ENCODE assay signal across 1 cellular context in genomic region chr19:39816287-39817048, GRCh38.
TF ChIP-seq lines count a peak whose summit lies in the region.

No MANE protein-coding gene starts in this region.

TF ChIP-seq in GM12878, 131 proteins besides CTCF, POLR2A, EP300 and RAD21:
- TF ChIP-seq SUPT20H (IDR thresholded peaks at IDR 0.05; ENCODE audit: borderline replicate concordance, control insufficient read depth, low read depth, low read length) (no peak), BCL11A (IDR thresholded peaks at IDR 0.05; ENCODE audit: low read depth, low read length) (no peak), ZBTB40 (IDR thresholded peaks at IDR 0.05; ENCODE audit: borderline replicate concordance) (no peak), IRF4 (IDR thresholded peaks at IDR 0.05; ENCODE audit: low read depth, low read length) (no peak), ZNF217 (IDR thresholded peaks at IDR 0.05) (no peak), POU2F2 (IDR thresholded peaks at IDR 0.05; ENCODE audit: borderline replicate concordance, low read depth, low read length) (no peak), ZBED1 (IDR thresholded peaks at IDR 0.05; ENCODE audit: borderline replicate concordance) (no peak), MTA2 (IDR thresholded peaks at IDR 0.05; ENCODE audit: low read depth) (peak; percentile 61; the same call in 1 of the 2 replicates), ZNF207 (IDR thresholded peaks at IDR 0.05; ENCODE audit: borderline replicate concordance) (no peak), MEF2B (IDR thresholded peaks at IDR 0.05; ENCODE audit: partially characterized antibody, poor library complexity, severe bottlenecking) (no peak), BMI1 (IDR thresholded peaks at IDR 0.05; ENCODE audit: borderline replicate concordance) (no peak), SIX5 (IDR thresholded peaks at IDR 0.05; ENCODE audit: low read depth, low read length, severe bottlenecking) (no peak), ESRRA (IDR thresholded peaks at IDR 0.05; ENCODE audit: low read length) (peak; percentile 71; the same call in 1 of the 2 replicates), RB1 (IDR thresholded peaks at IDR 0.05; ENCODE audit: borderline replicate concordance) (no peak), CREB1 (IDR thresholded peaks at IDR 0.05; ENCODE audit: low read depth) (no peak), GABPA (IDR thresholded peaks at IDR 0.05; ENCODE audit: low read depth) (no peak), FOS (IDR thresholded peaks at IDR 0.05; ENCODE audit: borderline replicate concordance, extremely low read depth, insufficient read length) (no peak), ATF7 (IDR thresholded peaks at IDR 0.05; ENCODE audit: low read depth) (peak; percentile 68), MTA3 (IDR thresholded peaks at IDR 0.05; ENCODE audit: borderline replicate concordance, low read length) (no peak), NR2F1 (conservative IDR thresholded peaks at IDR 0.05) (peak; percentile 73), SUZ12 (IDR thresholded peaks at IDR 0.05; ENCODE audit: unreplicated experiment) (no peak), JUND (IDR thresholded peaks at IDR 0.05; ENCODE audit: low read depth, low read length) (no peak), RELB (IDR thresholded peaks at IDR 0.05; ENCODE audit: low read depth) (peak; percentile 44; the same call in 1 of the 2 replicates), SPI1 (IDR thresholded peaks at IDR 0.05; ENCODE audit: borderline replicate concordance, insufficient read depth, low read depth, low read length) (no peak), MEF2A (IDR thresholded peaks at IDR 0.05; ENCODE audit: insufficient read depth, low read depth, low read length) (peak; percentile 33; the same call in 1 of the 2 replicates), EED (IDR thresholded peaks at IDR 0.05; ENCODE audit: low read depth) (peak; percentile 38; the same call in 1 of the 2 replicates), NBN (IDR thresholded peaks at IDR 0.05) (peak; percentile 71; the same call in 1 of the 2 replicates), NFIC (IDR thresholded peaks at IDR 0.05; ENCODE audit: low read depth, low read length) (peak; percentile 46; the same call in 1 of the 2 replicates), JUNB (IDR thresholded peaks at IDR 0.05) (peak; percentile 58), IKZF2 (IDR thresholded peaks at IDR 0.05) (peak; percentile 53 to 74; a peak in 2 of 4 replicates), PAX8 (IDR thresholded peaks at IDR 0.05) (no peak), ETV6 (conservative IDR thresholded peaks at IDR 0.05 in 1 of 2, IDR thresholded peaks at IDR 0.05 in 1 of 2; ENCODE audit: borderline replicate concordance in 1 of 2, low read depth in 1 of 2) (no peak), NKRF (conservative IDR thresholded peaks at IDR 0.05) (no peak), RUNX3 (IDR thresholded peaks at IDR 0.05; ENCODE audit: low read length) (peak; percentile 26; the same call in 1 of the 2 replicates), IKZF1 (conservative IDR thresholded peaks at IDR 0.05) (peak; percentile 80)
- TF ChIP-seq, protein P1, sequence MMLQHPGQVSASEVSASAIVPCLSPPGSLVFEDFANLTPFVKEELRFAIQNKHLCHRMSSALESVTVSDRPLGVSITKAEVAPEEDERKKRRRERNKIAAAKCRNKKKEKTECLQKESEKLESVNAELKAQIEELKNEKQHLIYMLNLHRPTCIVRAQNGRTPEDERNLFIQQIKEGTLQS (IDR thresholded peaks at IDR 0.05; ENCODE audit: borderline replicate concordance, extremely low read depth, low read depth, low read length) = no peak
- TF ChIP-seq, protein P2, sequence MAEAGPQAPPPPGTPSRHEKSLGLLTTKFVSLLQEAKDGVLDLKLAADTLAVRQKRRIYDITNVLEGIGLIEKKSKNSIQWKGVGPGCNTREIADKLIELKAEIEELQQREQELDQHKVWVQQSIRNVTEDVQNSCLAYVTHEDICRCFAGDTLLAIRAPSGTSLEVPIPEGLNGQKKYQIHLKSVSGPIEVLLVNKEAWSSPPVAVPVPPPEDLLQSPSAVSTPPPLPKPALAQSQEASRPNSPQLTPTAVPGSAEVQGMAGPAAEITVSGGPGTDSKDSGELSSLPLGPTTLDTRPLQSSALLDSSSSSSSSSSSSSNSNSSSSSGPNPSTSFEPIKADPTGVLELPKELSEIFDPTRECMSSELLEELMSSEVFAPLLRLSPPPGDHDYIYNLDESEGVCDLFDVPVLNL (IDR thresholded peaks at IDR 0.05; ENCODE audit: low read depth, low read length) = no peak
- TF ChIP-seq, protein P3, sequence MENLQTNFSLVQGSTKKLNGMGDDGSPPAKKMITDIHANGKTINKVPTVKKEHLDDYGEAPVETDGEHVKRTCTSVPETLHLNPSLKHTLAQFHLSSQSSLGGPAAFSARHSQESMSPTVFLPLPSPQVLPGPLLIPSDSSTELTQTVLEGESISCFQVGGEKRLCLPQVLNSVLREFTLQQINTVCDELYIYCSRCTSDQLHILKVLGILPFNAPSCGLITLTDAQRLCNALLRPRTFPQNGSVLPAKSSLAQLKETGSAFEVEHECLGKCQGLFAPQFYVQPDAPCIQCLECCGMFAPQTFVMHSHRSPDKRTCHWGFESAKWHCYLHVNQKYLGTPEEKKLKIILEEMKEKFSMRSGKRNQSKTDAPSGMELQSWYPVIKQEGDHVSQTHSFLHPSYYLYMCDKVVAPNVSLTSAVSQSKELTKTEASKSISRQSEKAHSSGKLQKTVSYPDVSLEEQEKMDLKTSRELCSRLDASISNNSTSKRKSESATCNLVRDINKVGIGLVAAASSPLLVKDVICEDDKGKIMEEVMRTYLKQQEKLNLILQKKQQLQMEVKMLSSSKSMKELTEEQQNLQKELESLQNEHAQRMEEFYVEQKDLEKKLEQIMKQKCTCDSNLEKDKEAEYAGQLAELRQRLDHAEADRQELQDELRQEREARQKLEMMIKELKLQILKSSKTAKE (IDR thresholded peaks at IDR 0.05; ENCODE audit: low read depth, poor library complexity, severe bottlenecking) = peak; percentile 40
- TF ChIP-seq, protein P4, sequence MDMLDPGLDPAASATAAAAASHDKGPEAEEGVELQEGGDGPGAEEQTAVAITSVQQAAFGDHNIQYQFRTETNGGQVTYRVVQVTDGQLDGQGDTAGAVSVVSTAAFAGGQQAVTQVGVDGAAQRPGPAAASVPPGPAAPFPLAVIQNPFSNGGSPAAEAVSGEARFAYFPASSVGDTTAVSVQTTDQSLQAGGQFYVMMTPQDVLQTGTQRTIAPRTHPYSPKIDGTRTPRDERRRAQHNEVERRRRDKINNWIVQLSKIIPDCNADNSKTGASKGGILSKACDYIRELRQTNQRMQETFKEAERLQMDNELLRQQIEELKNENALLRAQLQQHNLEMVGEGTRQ (IDR thresholded peaks at IDR 0.05; ENCODE audit: borderline replicate concordance, low read depth, low read length) = no peak
- TF ChIP-seq, protein P5, sequence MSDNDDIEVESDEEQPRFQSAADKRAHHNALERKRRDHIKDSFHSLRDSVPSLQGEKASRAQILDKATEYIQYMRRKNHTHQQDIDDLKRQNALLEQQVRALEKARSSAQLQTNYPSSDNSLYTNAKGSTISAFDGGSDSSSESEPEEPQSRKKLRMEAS (IDR thresholded peaks at IDR 0.05; ENCODE audit: low read depth, low read length) = no peak
